In genomic region chr17:76558210-76559095, GRCh38 we compare ENCODE assay signal across 7 cellular contexts. TPM values are rescaled to one million over a fixed set of nuclear protein-coding genes. Genes with fewer than 3 reads are reported as not detected.
DNase-seq lines count a peak whose midpoint lies in the region; ATAC-seq and TF ChIP-seq lines count a peak whose summit lies in the region.

No MANE protein-coding gene starts in this region.

- peak overlapping the region; percentile 100 for H2AK5ac ChIP-seq in IMR-90 (ENCODE audit: low read depth, low read length)

- WGBS in IMR-90 (ENCODE audit: extremely low coverage in 2 of 2, insufficient read length in 1 of 2), 2 experiments: 0% methylated on average over 1 of the region's 14 CpGs; no CpG with 5 or more reads in 1 of the 2 experiments

- H3K56ac ChIP-seq in IMR-90 (ENCODE audit: extremely low read depth, insufficient read depth, low read length): peak overlapping the region; percentile 99

- H3K4me2 ChIP-seq in IMR-90 (ENCODE audit: low read depth, low read length): peak overlapping the region; percentile 64

- H3K4me3 Mint-ChIP-seq in activated CD8-positive, alpha-beta T cell treated with anti-CD3 and anti-CD28 coated beads for 36 hours: peak overlapping the region; percentile 99

- H3K4me3 ChIP-seq in IMR-90 (ENCODE audit: insufficient read depth, low read depth, low read length) (peak overlapping the region; percentile 49), retinal pigment epithelial cell (ENCODE audit: low read length) (peak overlapping the region; percentile 97)

- peaks cover 61% of the 10 kb centered on the region for H3K36me3 Mint-ChIP-seq in activated CD8-positive, alpha-beta T cell treated with anti-CD3 and anti-CD28 coated beads for 36 hours (ENCODE audit: low read depth)

- peak overlapping the region; percentile 89 to 99 for H4K8ac ChIP-seq in IMR-90 (ENCODE audit: low read depth in 2 of 2, low read length in 2 of 2)

- peaks cover 55% of the 10 kb centered on the region for H3K4me1 Mint-ChIP-seq in activated CD8-positive, alpha-beta T cell treated with anti-CD3 and anti-CD28 coated beads for 36 hours (ENCODE audit: low read depth)

- H2BK5ac ChIP-seq in IMR-90 (ENCODE audit: low read depth, low read length, poor library complexity, severe bottlenecking): peak overlapping the region; percentile 84

- H3K27ac Mint-ChIP-seq in activated CD8-positive, alpha-beta T cell treated with anti-CD3 and anti-CD28 coated beads for 36 hours: peak overlapping the region; percentile 98

- no peaks in the 10 kb centered on the region for H3K9me3 ChIP-seq in IMR-90 (ENCODE audit: control insufficient read depth, insufficient read depth, low read length)

- peak overlapping the region; percentile 100 for H3K23ac ChIP-seq in IMR-90 (ENCODE audit: low read depth, low read length)

- H3K4ac ChIP-seq in IMR-90 (ENCODE audit: low read depth, low read length): peak overlapping the region; percentile 100

- H4K20me1 ChIP-seq in IMR-90 (ENCODE audit: insufficient read depth, low read length): peaks cover 50% of the 10 kb centered on the region

- H3K18ac ChIP-seq in IMR-90 (ENCODE audit: low read depth, low read length): no peak overlapping the region

- H3K14ac ChIP-seq in IMR-90 (replicated peaks; ENCODE audit: low read depth, low read length): peak overlapping the region; percentile 100

- dilution Hi-C loops in IMR-90 (cut with HindIII; ENCODE audit: low sequenced_read_pairs, unreplicated experiment): no loop called here

- H4K5ac ChIP-seq in IMR-90 (ENCODE audit: low read depth, low read length): peak overlapping the region; percentile 74

- in situ Hi-C loops in IMR-90 (cut with MboI; ENCODE audit: low sequenced_read_pairs): no loop called here

- peaks cover 8% of the 10 kb centered on the region for H3K9me1 ChIP-seq in IMR-90 (ENCODE audit: insufficient read depth, low read length)

- no peak for TF ChIP-seq POLR2A in IMR-90 (IDR thresholded peaks at IDR 0.05; ENCODE audit: low read depth, low read length)

- peak overlapping the region; percentile 86; the same call in 1 of the 2 replicates for H2BK120ac ChIP-seq in IMR-90 (ENCODE audit: low read depth, low read length)

- TF ChIP-seq CTCF in IMR-90 (conservative IDR thresholded peaks at IDR 0.05; ENCODE audit: low read depth, low read length) (peak; percentile 55), retinal pigment epithelial cell (conservative IDR thresholded peaks at IDR 0.05; ENCODE audit: low read depth, low read length) (peak; percentile 56)
- peak; percentile 30 for TF ChIP-seq CTCF in activated CD8-positive, alpha-beta T cell treated with anti-CD3 and anti-CD28 coated beads for 36 hours (IDR thresholded peaks at IDR 0.05)

- peaks cover 19% of the 10 kb centered on the region for H3K4me1 ChIP-seq in IMR-90 (ENCODE audit: control insufficient read depth, insufficient read depth, low read length)

- POLR2A ChIA-PET in IMR-90 (lab: Charles Lee; ENCODE audit: unreplicated experiment): no interaction called here
- POLR2A ChIA-PET in activated CD8-positive, alpha-beta T cell treated with anti-CD3 and anti-CD28 coated beads for 36 hours (lab: Charles Lee): interaction anchor here (0.6 to 4.0 kb wide), 34 partner anchors 10 to 205 kb away, joined by 3 to 40 read pairs (median 5); partner anchors contain the start of genes AANAT, JMJD6, METTL23 and RHBDF2

- peak; percentile 54 for DNase-seq in EH (ENCODE audit: low read depth)
- DNase-seq in IMR-90: peak; percentile 20
- peak; percentile 31 for DNase-seq in activated CD8-positive, alpha-beta T cell treated with anti-CD3 and anti-CD28 coated beads for 36 hours
- no peak for DNase-seq in left cardiac atrium
- DNase-seq in retinal pigment epithelial cell (ENCODE audit: low read depth): no peak
- no peak for DNase-seq in GM03348 (ENCODE audit: low spot score)

- peak overlapping the region; percentile 97 for H2AK9ac ChIP-seq in IMR-90 (replicated peaks; ENCODE audit: low read depth, low read length, poor library complexity)

- H4K91ac ChIP-seq in IMR-90 (ENCODE audit: insufficient read depth, low read depth, low read length): peak overlapping the region; percentile 100

- peak overlapping the region; percentile 94 for H3K9ac ChIP-seq in IMR-90 (ENCODE audit: low read depth, low read length)

- peaks cover 14% of the 10 kb centered on the region for H3K36me3 ChIP-seq in IMR-90 (ENCODE audit: control insufficient read depth, insufficient read depth, low read length)

- peak overlapping the region; percentile 97 for H2AFZ ChIP-seq in IMR-90 (replicated peaks; ENCODE audit: low read length, poor library complexity)

- TF ChIP-seq RAD21 in IMR-90 (IDR thresholded peaks at IDR 0.05; ENCODE audit: low read length): peak; percentile 58

- peak overlapping the region; percentile 84 for H3K27ac ChIP-seq in IMR-90 (ENCODE audit: insufficient read depth, low read length)

- BruUV-seq in IMR-90 (replicated peaks; lab: Mats Ljungman, UMichigan): no TSS peak

- CTCF ChIA-PET in IMR-90 (lab: Yijun Ruan, JAX): interaction anchor here (0.7 to 4.6 kb wide), 8 partner anchors 8 to 173 kb away, joined by 3 to 19 read pairs (median 3); no protein-coding TSS in a partner anchor
- CTCF ChIA-PET in activated CD8-positive, alpha-beta T cell treated with anti-CD3 and anti-CD28 coated beads for 36 hours (lab: Charles Lee): interaction anchor here (0.8 to 7.3 kb wide), 17 partner anchors 8 to 278 kb away, joined by 3 to 64 read pairs (median 4); partner anchors contain the start of genes CYGB and SPHK1

- H3K79me1 ChIP-seq in IMR-90 (ENCODE audit: low read depth in 1 of 2, low read length in 2 of 2): peaks cover 9 to 51% of the 10 kb centered on the region in 2 experiments

- H3K27me3 Mint-ChIP-seq in activated CD8-positive, alpha-beta T cell treated with anti-CD3 and anti-CD28 coated beads for 36 hours: no peaks in the 10 kb centered on the region

- intact Hi-C loops in IMR-90 (cut with micrococcal nuclease) (loop anchor here (1.0 to 5.0 kb wide), 3 partner anchors 66 to 152 kb away; partner anchors contain the start of gene MXRA7), left cardiac atrium (cut with DNase I) (loop anchor here in 1 of 2 donors (10.0 kb wide), 1 partner anchor 156 kb away; the partner anchor contains the start of gene MXRA7)
- intact Hi-C loops in activated CD8-positive, alpha-beta T cell treated with anti-CD3 and anti-CD28 coated beads for 36 hours (cut with micrococcal nuclease): loop anchor here (5.0 kb wide), 1 partner anchor 36 kb away; no protein-coding TSS in a partner anchor

- 0 out of 2 replicates have a peak, but pooled peaks have one; percentile 5 for ATAC-seq in IMR-90 (ENCODE audit: low read depth)
- ATAC-seq in activated CD8-positive, alpha-beta T cell treated with anti-CD3 and anti-CD28 coated beads for 36 hours: peak; percentile 9
- ATAC-seq in left cardiac atrium: peak; percentile 20 to 24
- no peak for ATAC-seq in HG02973 (IDR thresholded peaks at IDR 0.05; ENCODE audit: unreplicated experiment)

- no peaks in the 10 kb centered on the region for H3K27me3 ChIP-seq in IMR-90 (ENCODE audit: control insufficient read depth, insufficient read depth, low read length)

- H2BK15ac ChIP-seq in IMR-90 (ENCODE audit: low read depth, low read length): no peak overlapping the region

- no peaks in the 10 kb centered on the region for H3K9me3 Mint-ChIP-seq in activated CD8-positive, alpha-beta T cell treated with anti-CD3 and anti-CD28 coated beads for 36 hours

- no peak overlapping the region for H2BK20ac ChIP-seq in IMR-90 (ENCODE audit: low read depth, low read length)

TF ChIP-seq in IMR-90, 13 proteins besides CTCF, POLR2A, EP300 and RAD21 (continues in another document):
- TF ChIP-seq MAFK (IDR thresholded peaks at IDR 0.05; ENCODE audit: low read depth, low read length) (no peak), RCOR1 (IDR thresholded peaks at IDR 0.05; ENCODE audit: insufficient replicate concordance, low read length) (no peak), FOS (IDR thresholded peaks at IDR 0.05; ENCODE audit: low read depth, low read length) (no peak), NFE2L2 (IDR thresholded peaks at IDR 0.05; ENCODE audit: low read depth, low read length) (no peak), SMC3 (IDR thresholded peaks at IDR 0.05; ENCODE audit: low read depth, low read length) (peak; percentile 40), CHD1 (IDR thresholded peaks at IDR 0.05; ENCODE audit: low read depth, low read length) (peak; percentile 84; the same call in 1 of the 2 replicates)

RNA-seq across cellular contexts. Expression of gene PRCD, which starts 18.6 kb away (rescaled TPM):
- total RNA-seq in IMR-90 (2012; rRNA removed) (under 0.01 TPM in 1 of 2 replicates, not detected in the other), left cardiac atrium (1 to 10 TPM; 5.5 to 7.7 TPM)
- 0.32 TPM in 2 replicates for polyA plus RNA-seq in IMR-90 (2012; rRNA removed)
- 0.24 and 0.26 TPM in 2 replicates for polyA plus RNA-seq in IMR-90 (2012; cell fraction: cytosol; rRNA removed)
- 1.4 and 3.8 TPM in 2 replicates for polyA plus RNA-seq in IMR-90 (2012; cell fraction: nucleus; rRNA removed; ENCODE audit: low replicate concordance)
- not detected for total RNA-seq in activated CD8-positive, alpha-beta T cell treated with anti-CD3 and anti-CD28 coated beads for 36 hours

RNA-seq across cellular contexts. Expression of gene CYGB, which starts 20.9 kb away (rescaled TPM):
- total RNA-seq in IMR-90 (2012; rRNA removed): 1.3 and 1.7 TPM in 2 replicates
- 2.9 and 3.5 TPM in 2 replicates for polyA plus RNA-seq in IMR-90 (2012; rRNA removed)
- 3.6 and 4.3 TPM in 2 replicates for polyA plus RNA-seq in IMR-90 (2012; cell fraction: cytosol; rRNA removed)
- 1.2 and 1.9 TPM in 2 replicates for polyA plus RNA-seq in IMR-90 (2012; cell fraction: nucleus; rRNA removed; ENCODE audit: low replicate concordance)
- under 1 TPM in 1 of 2 experiments, not detected in 1; 0.23 TPM for total RNA-seq in activated CD8-positive, alpha-beta T cell treated with anti-CD3 and anti-CD28 coated beads for 36 hours
- total RNA-seq in left cardiac atrium: 10 to 100 TPM; 45.7 to 70.8 TPM

RNA-seq across cellular contexts. Expression of gene ST6GALNAC2, which starts 27.2 kb away (rescaled TPM):
- not detected in 2 replicates for total RNA-seq in IMR-90 (2012; rRNA removed)
- 0.10 TPM in 1 of 2 replicates, not detected in the other for polyA plus RNA-seq in IMR-90 (2012; rRNA removed)
- polyA plus RNA-seq in IMR-90 (2012; cell fraction: cytosol; rRNA removed): 0.06 and 0.18 TPM in 2 replicates
- 0.03 and 0.25 TPM in 2 replicates for polyA plus RNA-seq in IMR-90 (2012; cell fraction: nucleus; rRNA removed; ENCODE audit: low replicate concordance)
- total RNA-seq in activated CD8-positive, alpha-beta T cell treated with anti-CD3 and anti-CD28 coated beads for 36 hours: not detected
- total RNA-seq in left cardiac atrium: 1 to 10 TPM; 5.0 to 5.1 TPM

RNA-seq across cellular contexts. Expression of gene RHBDF2, which starts 57.2 kb away (rescaled TPM):
- total RNA-seq in IMR-90 (2012; rRNA removed): 1.3 and 1.4 TPM in 2 replicates
- 8.3 and 10.0 TPM in 2 replicates for polyA plus RNA-seq in IMR-90 (2012; rRNA removed)
- polyA plus RNA-seq in IMR-90 (2012; cell fraction: cytosol; rRNA removed): 6.7 and 10.1 TPM in 2 replicates
- 29.5 and 54.3 TPM in 2 replicates for polyA plus RNA-seq in IMR-90 (2012; cell fraction: nucleus; rRNA removed; ENCODE audit: low replicate concordance)
- 10 to 100 TPM; 19.9 to 20.4 TPM for total RNA-seq in activated CD8-positive, alpha-beta T cell treated with anti-CD3 and anti-CD28 coated beads for 36 hours
- 10 to 100 TPM; 16.0 to 18.9 TPM for total RNA-seq in left cardiac atrium

Comparison
In these comparisons a context has a peak if more than half of its experiments do, and no peak if none do; other contexts are left out.
1. DNase-seq: peak in EH (single experiment), IMR-90 (single experiment) and activated CD8-positive, alpha-beta T cell treated with anti-CD3 and anti-CD28 coated beads for 36 hours (single experiment); none in left cardiac atrium (single experiment), retinal pigment epithelial cell (single experiment) and GM03348 (single experiment).
2. RNA of gene CYGB, which starts 20.9 kb away (total RNA-seq): 45.7 to 70.8 TPM in left cardiac atrium; 1.3 to 1.7 TPM in IMR-90 and 0.23 TPM in activated CD8-positive, alpha-beta T cell treated with anti-CD3 and anti-CD28 coated beads for 36 hours; every median in the first group is over 10 times any median in the second.
3. Peak in every context shown above with its lines, with median percentiles within 50 percentile points of each other: CTCF ChIP-seq.